1 cellular context compared by ENCODE assay signal in the genomic region with DNA sequence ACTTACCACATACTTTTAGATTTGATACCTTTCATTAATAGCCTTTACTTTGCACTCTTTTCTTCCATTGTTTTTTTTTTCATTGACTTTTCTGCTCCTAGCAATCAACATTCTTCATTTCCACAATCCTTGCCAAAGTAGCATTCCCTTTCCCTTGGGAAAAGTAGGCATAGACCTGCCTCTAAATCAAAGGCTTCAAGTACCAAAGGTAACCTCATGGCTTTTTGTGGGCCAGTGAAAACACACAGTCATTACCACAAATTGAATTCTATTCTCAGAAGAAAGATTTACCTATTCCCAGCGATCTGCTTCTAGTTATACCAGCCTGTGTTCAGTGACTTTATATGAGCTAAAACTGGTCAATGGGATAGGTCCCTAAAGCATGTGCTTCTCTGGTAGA.
TF ChIP-seq lines count a peak whose summit lies in the region.

No MANE protein-coding gene starts in this region.

TF ChIP-seq in IMR-90, 13 proteins besides CTCF, POLR2A, EP300 and RAD21 (continued from another document):
- TF ChIP-seq, protein P1, sequence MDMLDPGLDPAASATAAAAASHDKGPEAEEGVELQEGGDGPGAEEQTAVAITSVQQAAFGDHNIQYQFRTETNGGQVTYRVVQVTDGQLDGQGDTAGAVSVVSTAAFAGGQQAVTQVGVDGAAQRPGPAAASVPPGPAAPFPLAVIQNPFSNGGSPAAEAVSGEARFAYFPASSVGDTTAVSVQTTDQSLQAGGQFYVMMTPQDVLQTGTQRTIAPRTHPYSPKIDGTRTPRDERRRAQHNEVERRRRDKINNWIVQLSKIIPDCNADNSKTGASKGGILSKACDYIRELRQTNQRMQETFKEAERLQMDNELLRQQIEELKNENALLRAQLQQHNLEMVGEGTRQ (IDR thresholded peaks at IDR 0.05; ENCODE audit: low read depth, low read length) = no peak
- TF ChIP-seq SMC3 (IDR thresholded peaks at IDR 0.05; ENCODE audit: low read depth, low read length) (no peak), BHLHE40 (IDR thresholded peaks at IDR 0.05; ENCODE audit: low read depth, low read length) (no peak), CHD1 (IDR thresholded peaks at IDR 0.05; ENCODE audit: low read depth, low read length) (no peak), MXI1 (IDR thresholded peaks at IDR 0.05; ENCODE audit: borderline replicate concordance, low read depth, low read length) (no peak), RCOR1 (IDR thresholded peaks at IDR 0.05; ENCODE audit: insufficient replicate concordance, low read length) (no peak), MAFK (IDR thresholded peaks at IDR 0.05; ENCODE audit: low read depth, low read length) (no peak)
